21 cellular contexts compared by ENCODE assay signal in the genomic region with DNA sequence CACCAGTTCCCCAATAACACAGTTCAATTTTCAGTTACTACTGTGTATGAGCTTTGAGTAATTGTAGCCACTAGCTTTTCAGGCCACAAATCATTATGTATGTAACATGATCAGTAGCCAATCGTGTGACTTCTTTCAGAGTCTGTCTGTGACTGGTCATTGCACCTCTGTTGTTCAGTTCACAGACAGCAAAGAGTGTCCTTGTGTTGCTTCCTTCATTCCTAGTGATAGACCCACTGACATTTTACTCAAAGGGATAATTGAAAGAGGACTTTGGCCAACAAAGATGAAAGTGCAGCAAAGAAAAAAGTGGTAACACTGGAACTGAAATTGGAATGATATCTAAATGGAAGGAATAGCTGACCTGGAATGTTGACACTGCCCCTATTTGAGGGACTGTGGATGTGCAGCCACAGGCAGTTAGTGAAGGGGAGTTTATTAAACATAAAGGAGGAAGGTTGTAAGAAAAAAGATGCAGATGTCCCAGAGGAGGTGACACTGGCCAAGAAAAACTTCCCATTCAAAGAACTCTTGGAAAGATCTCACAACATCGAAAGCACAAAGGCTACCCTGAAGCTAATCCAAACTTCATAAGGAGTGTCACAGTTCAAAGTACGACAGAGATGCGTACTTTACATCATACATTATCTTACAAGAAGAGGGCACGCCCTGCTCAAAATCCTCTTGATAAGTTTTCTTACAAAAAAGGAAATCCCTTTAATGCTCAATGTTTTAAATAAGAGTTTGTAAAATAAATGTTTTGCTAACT. TPM values are rescaled to one million over a fixed set of nuclear protein-coding genes. Genes with fewer than 3 reads are reported as not detected.
DNase-seq lines count a peak whose midpoint lies in the region; ATAC-seq, FAIRE-seq and TF ChIP-seq lines count a peak whose summit lies in the region.
"Had no signal": no experiment of that assay in that cellular context is flagged by ENCODE, and none has a peak within 500 bp of the region (broad histone marks: within the 10 kb centered on the region; RNA-seq: fewer than 3 reads in every experiment).

No MANE protein-coding gene starts in this region.

- H3K27me3 ChIP-seq in naive thymus-derived CD4-positive, alpha-beta T cell (ENCODE audit: control insufficient read depth in 2 of 2, insufficient read depth in 2 of 2, low read length in 2 of 2), result no peaks in the 10 kb centered on the region
- H3K27me3 ChIP-seq in adrenal gland (no peaks in the 10 kb centered on the region), endodermal cell (ENCODE audit: control insufficient read depth, insufficient read depth, low read length, poor library complexity, severe bottlenecking) (peaks cover 89% of the 10 kb centered on the region)
- H3K27me3 ChIP-seq: esophagus squamous epithelium, pancreas had no signal

- FAIRE-seq in D721Med (lab: Jason Lieb, UNC), result peak; percentile 16
- FAIRE-seq: K562, pancreas, urothelium cell line had no signal

- peaks cover 0 to 5% (median 0%) of the 10 kb centered on the region in 3 experiments for H3K36me3 ChIP-seq in naive thymus-derived CD4-positive, alpha-beta T cell (ENCODE audit: control insufficient read depth in 2 of 3, insufficient read depth in 3 of 3, low read length in 3 of 3)
- no peaks in the 10 kb centered on the region for H3K36me3 ChIP-seq in adrenal gland (replicated peaks in 1 of 2)
- no peaks in the 10 kb centered on the region for H3K36me3 ChIP-seq in endodermal cell (ENCODE audit: control insufficient read depth, insufficient read depth, low read length)
- H3K36me3 ChIP-seq: pancreas had no signal

- H3K4me1 Mint-ChIP-seq in activated CD8-positive, alpha-beta T cell treated with anti-CD3 and anti-CD28 coated beads for 36 hours (ENCODE audit: low read depth), result peaks cover 69% of the 10 kb centered on the region
- H3K4me1 Mint-ChIP-seq in activated CD8-positive, alpha-beta T cell treated with anti-CD3 and anti-CD28 coated beads, Interleukin-2, amount 10 ng/mL, durations not matched to agents 7 days and 5 days (ENCODE audit: low read depth), result peaks cover 44% of the 10 kb centered on the region
- peaks cover 70% of the 10 kb centered on the region for H3K4me1 Mint-ChIP-seq in activated naive CD8-positive, alpha-beta T cell treated with anti-CD3 and anti-CD28 coated beads, Interleukin-2, amount 50 U/mL, for 24 hours
- peaks cover 49 to 94% (median 88%) of the 10 kb centered on the region in 7 donors for H3K4me1 Mint-ChIP-seq in naive thymus-derived CD4-positive, alpha-beta T cell
- H3K4me1 Mint-ChIP-seq in endodermal cell, result peaks cover 14% of the 10 kb centered on the region

- intact Hi-C loops in activated CD8-positive, alpha-beta T cell treated with anti-CD3 and anti-CD28 coated beads for 36 hours (cut with micrococcal nuclease), result no loop called here
- intact Hi-C loops in naive thymus-derived CD4-positive, alpha-beta T cell (cut with micrococcal nuclease), result no loop called here
- intact Hi-C loops in adrenal gland (cut with DNase I), result no loop called here

- no peak overlapping the region for H3K4me3 ChIP-seq in naive thymus-derived CD4-positive, alpha-beta T cell (ENCODE audit: low read length)
- no peak overlapping the region for H3K4me3 ChIP-seq in adrenal gland
- H3K4me3 ChIP-seq in endodermal cell (ENCODE audit: low read length), result no peak overlapping the region
- H3K4me3 ChIP-seq: esophagus squamous epithelium, K562, pancreas had no signal

- H3K9ac ChIP-seq in endodermal cell (ENCODE audit: extremely low read depth, low read length, poor library complexity, severe bottlenecking), result no peak overlapping the region

- H3K9me3 ChIP-seq in naive thymus-derived CD4-positive, alpha-beta T cell (ENCODE audit: control insufficient read depth in 2 of 3, low read length in 3 of 3), result no peaks in the 10 kb centered on the region
- H3K9me3 ChIP-seq in adrenal gland (replicated peaks in 1 of 3) (no peaks in the 10 kb centered on the region), endodermal cell (ENCODE audit: control insufficient read depth, low read length) (no peaks in the 10 kb centered on the region)
- H3K9me3 ChIP-seq: esophagus squamous epithelium, pancreas had no signal

- WGBS in adrenal gland, 4 donors, result 73 to 82% (median 78%) methylated on average over 5 of the region's 5 CpGs
- 90 to 94% methylated on average over 5 of the region's 5 CpGs for WGBS in endodermal cell (ENCODE audit: insufficient coverage in 1 of 2, insufficient read length in 1 of 2), 2 experiments

- CTCF ChIA-PET in activated CD8-positive, alpha-beta T cell treated with anti-CD3 and anti-CD28 coated beads for 36 hours (lab: Charles Lee), result interaction anchor here (1.0 to 2.1 kb wide), 2 partner anchors 8 to 11 kb away, joined by 4 to 5 read pairs; no protein-coding TSS in a partner anchor
- CTCF ChIA-PET in activated CD8-positive, alpha-beta T cell treated with anti-CD3 and anti-CD28 coated beads, Interleukin-2, amount 10 ng/mL, durations not matched to agents 7 days and 5 days (lab: Charles Lee), result interaction anchor here (0.7 kb wide), 1 partner anchor 11 kb away, joined by 4 read pairs; no protein-coding TSS in a partner anchor
- CTCF ChIA-PET in naive thymus-derived CD4-positive, alpha-beta T cell (lab: Charles Lee), result no interaction called here

- DNase-seq in activated CD8-positive, alpha-beta T cell treated with anti-CD3 and anti-CD28 coated beads for 36 hours, result no peak
- DNase-seq in activated CD8-positive, alpha-beta T cell treated with anti-CD3 and anti-CD28 coated beads, Interleukin-2, amount 10 ng/mL, durations not matched to agents 7 days and 5 days, result no peak
- no peak for DNase-seq in D721Med (ENCODE audit: insufficient read length, low spot score)
- DNase-seq in activated naive CD8-positive, alpha-beta T cell treated with anti-CD3 and anti-CD28 coated beads, Interleukin-2, amount 50 U/mL, for 24 hours, result no peak
- DNase-seq in naive thymus-derived CD4-positive, alpha-beta T cell, result no peak
- no peak for DNase-seq in adrenal gland
- DNase-seq in endodermal cell, result no peak
- DNase-seq: activated CD4-positive, alpha-beta T cell treated with anti-CD3 and anti-CD28 coated beads for 4 hours; COR-L47; esophagus squamous epithelium; H9; NCI-H1048; NCI-H2029; NCI-H510A treated with DMSO at 0.1 percent for 48 hours; OCI-M1; pancreas; stimulated activated CD4-positive, alpha-beta T cell treated with anti-CD3 and anti-CD28 coated beads, Interleukin-2, amount 100 ng/mL, for 24 hours; T1000 had no signal

- H3K36me3 Mint-ChIP-seq in activated CD8-positive, alpha-beta T cell treated with anti-CD3 and anti-CD28 coated beads for 36 hours (ENCODE audit: low read depth), result peaks cover 19% of the 10 kb centered on the region
- peaks cover 42% of the 10 kb centered on the region for H3K36me3 Mint-ChIP-seq in activated CD8-positive, alpha-beta T cell treated with anti-CD3 and anti-CD28 coated beads, Interleukin-2, amount 10 ng/mL, durations not matched to agents 7 days and 5 days (ENCODE audit: low read depth)
- H3K36me3 Mint-ChIP-seq in activated naive CD8-positive, alpha-beta T cell treated with anti-CD3 and anti-CD28 coated beads, Interleukin-2, amount 50 U/mL, for 24 hours (ENCODE audit: low read depth), result peaks cover 26% of the 10 kb centered on the region
- H3K36me3 Mint-ChIP-seq in naive thymus-derived CD4-positive, alpha-beta T cell, result peaks cover 10 to 32% (median 16%) of the 10 kb centered on the region in 5 donors
- H3K36me3 Mint-ChIP-seq in endodermal cell (ENCODE audit: low read depth), result no peaks in the 10 kb centered on the region

- no peaks in the 10 kb centered on the region for H3K27me3 Mint-ChIP-seq in activated CD8-positive, alpha-beta T cell treated with anti-CD3 and anti-CD28 coated beads for 36 hours
- no peaks in the 10 kb centered on the region for H3K27me3 Mint-ChIP-seq in activated CD8-positive, alpha-beta T cell treated with anti-CD3 and anti-CD28 coated beads, Interleukin-2, amount 10 ng/mL, durations not matched to agents 7 days and 5 days (ENCODE audit: low read depth)
- H3K27me3 Mint-ChIP-seq in activated naive CD8-positive, alpha-beta T cell treated with anti-CD3 and anti-CD28 coated beads, Interleukin-2, amount 50 U/mL, for 24 hours, result no peaks in the 10 kb centered on the region
- H3K27me3 Mint-ChIP-seq in naive thymus-derived CD4-positive, alpha-beta T cell, result no peaks in the 10 kb centered on the region
- peaks cover 24% of the 10 kb centered on the region for H3K27me3 Mint-ChIP-seq in endodermal cell (ENCODE audit: insufficient read depth)

- peak; percentile 55 for ATAC-seq in activated CD8-positive, alpha-beta T cell treated with anti-CD3 and anti-CD28 coated beads for 36 hours
- no peak for ATAC-seq in activated CD8-positive, alpha-beta T cell treated with anti-CD3 and anti-CD28 coated beads, Interleukin-2, amount 10 ng/mL, durations not matched to agents 7 days and 5 days
- ATAC-seq in activated naive CD8-positive, alpha-beta T cell treated with anti-CD3 and anti-CD28 coated beads, Interleukin-2, amount 50 U/mL, for 24 hours, result no peak
- no peak for ATAC-seq in naive thymus-derived CD4-positive, alpha-beta T cell
- ATAC-seq in HG03439 (IDR thresholded peaks at IDR 0.05; ENCODE audit: unreplicated experiment), result no peak
- ATAC-seq: K562, pancreas had no signal

- POLR2A ChIA-PET in activated CD8-positive, alpha-beta T cell treated with anti-CD3 and anti-CD28 coated beads for 36 hours (lab: Charles Lee), result interaction anchor here (1.1 kb wide), 1 partner anchor 9 kb away, joined by 4 read pairs; no protein-coding TSS in a partner anchor
- POLR2A ChIA-PET in activated CD8-positive, alpha-beta T cell treated with anti-CD3 and anti-CD28 coated beads, Interleukin-2, amount 10 ng/mL, durations not matched to agents 7 days and 5 days (lab: Charles Lee), result no interaction called here
- POLR2A ChIA-PET in naive thymus-derived CD4-positive, alpha-beta T cell (lab: Charles Lee), result interaction anchor here (1.0 to 1.8 kb wide), 2 partner anchors 19 to 24 kb away, joined by 3 to 4 read pairs; no protein-coding TSS in a partner anchor

- no peaks in the 10 kb centered on the region for H3K9me3 Mint-ChIP-seq in activated CD8-positive, alpha-beta T cell treated with anti-CD3 and anti-CD28 coated beads for 36 hours
- no peaks in the 10 kb centered on the region for H3K9me3 Mint-ChIP-seq in activated CD8-positive, alpha-beta T cell treated with anti-CD3 and anti-CD28 coated beads, Interleukin-2, amount 10 ng/mL, durations not matched to agents 7 days and 5 days (ENCODE audit: insufficient read depth)
- no peaks in the 10 kb centered on the region for H3K9me3 Mint-ChIP-seq in activated naive CD8-positive, alpha-beta T cell treated with anti-CD3 and anti-CD28 coated beads, Interleukin-2, amount 50 U/mL, for 24 hours
- H3K9me3 Mint-ChIP-seq in naive thymus-derived CD4-positive, alpha-beta T cell, result no peaks in the 10 kb centered on the region
- no peaks in the 10 kb centered on the region for H3K9me3 Mint-ChIP-seq in endodermal cell
- H3K9me3 Mint-ChIP-seq: H9 had no signal

- no peak for TF ChIP-seq CTCF in activated CD8-positive, alpha-beta T cell treated with anti-CD3 and anti-CD28 coated beads for 36 hours (IDR thresholded peaks at IDR 0.05)
- TF ChIP-seq CTCF in D721Med (IDR thresholded peaks at IDR 0.05; ENCODE audit: insufficient read depth, missing control alignments), result no peak
- TF ChIP-seq CTCF in adrenal gland (IDR thresholded peaks at IDR 0.05), result no peak
- TF ChIP-seq CTCF in endodermal cell (conservative IDR thresholded peaks at IDR 0.05), result no peak

- peaks cover 37 to 42% of the 10 kb centered on the region in 2 donors for H3K4me1 ChIP-seq in naive thymus-derived CD4-positive, alpha-beta T cell (ENCODE audit: control insufficient read depth in 2 of 2, insufficient read depth in 2 of 2, low read length in 2 of 2)
- peaks cover 0 to 3% of the 10 kb centered on the region in 2 donors for H3K4me1 ChIP-seq in adrenal gland (replicated peaks in 1 of 2)
- H3K4me1 ChIP-seq in endodermal cell (ENCODE audit: control insufficient read depth, insufficient read depth, low read length), result no peaks in the 10 kb centered on the region
- H3K4me1 ChIP-seq: pancreas had no signal

- no peak overlapping the region for H3K4me3 Mint-ChIP-seq in activated CD8-positive, alpha-beta T cell treated with anti-CD3 and anti-CD28 coated beads for 36 hours
- H3K4me3 Mint-ChIP-seq in activated CD8-positive, alpha-beta T cell treated with anti-CD3 and anti-CD28 coated beads, Interleukin-2, amount 10 ng/mL, durations not matched to agents 7 days and 5 days, result no peak overlapping the region
- no peak overlapping the region for H3K4me3 Mint-ChIP-seq in activated naive CD8-positive, alpha-beta T cell treated with anti-CD3 and anti-CD28 coated beads, Interleukin-2, amount 50 U/mL, for 24 hours
- peak overlapping the region in 7 of 10 donors; percentile 2 to 71 (median 54) for H3K4me3 Mint-ChIP-seq in naive thymus-derived CD4-positive, alpha-beta T cell
- H3K4me3 Mint-ChIP-seq in endodermal cell, result no peak overlapping the region
- H3K4me3 Mint-ChIP-seq: H9 had no signal

- TF ChIP-seq POLR2A in adrenal gland (IDR thresholded peaks at IDR 0.05), result no peak

- H3K27ac ChIP-seq in naive thymus-derived CD4-positive, alpha-beta T cell (ENCODE audit: low read depth, low read length), result no peak overlapping the region
- H3K27ac ChIP-seq in adrenal gland, result no peak overlapping the region
- H3K27ac ChIP-seq in endodermal cell (ENCODE audit: low read depth, low read length), result no peak overlapping the region
- H3K27ac ChIP-seq: esophagus squamous epithelium, pancreas had no signal

- H3K27ac Mint-ChIP-seq in activated CD8-positive, alpha-beta T cell treated with anti-CD3 and anti-CD28 coated beads for 36 hours, result peak overlapping the region; percentile 55
- H3K27ac Mint-ChIP-seq in activated CD8-positive, alpha-beta T cell treated with anti-CD3 and anti-CD28 coated beads, Interleukin-2, amount 10 ng/mL, durations not matched to agents 7 days and 5 days, result no peak overlapping the region
- peak overlapping the region; percentile 68 for H3K27ac Mint-ChIP-seq in activated naive CD8-positive, alpha-beta T cell treated with anti-CD3 and anti-CD28 coated beads, Interleukin-2, amount 50 U/mL, for 24 hours
- H3K27ac Mint-ChIP-seq in naive thymus-derived CD4-positive, alpha-beta T cell, result peak overlapping the region in 6 of 9 donors; percentile 3 to 77 (median 38)
- H3K27ac Mint-ChIP-seq in endodermal cell, result no peak overlapping the region

RNA-seq across cellular contexts. Expression of a gene that starts 19.3 kb away (rescaled TPM):
- total RNA-seq in activated CD8-positive, alpha-beta T cell treated with anti-CD3 and anti-CD28 coated beads for 36 hours, result 10 to 100 TPM; 37.9 to 43.0 TPM
- total RNA-seq in activated CD8-positive, alpha-beta T cell treated with anti-CD3 and anti-CD28 coated beads, Interleukin-2, amount 10 ng/mL, durations not matched to agents 7 days and 5 days, result 10 to 100 TPM; 71.5 to 72.2 TPM
- 10 to 100 TPM; 84.1 to 98.8 (median 91.4) TPM for total RNA-seq in naive thymus-derived CD4-positive, alpha-beta T cell
- 10 to 100 TPM; 51.4 to 71.2 TPM for polyA plus RNA-seq in naive thymus-derived CD4-positive, alpha-beta T cell
- total RNA-seq in adrenal gland, result 10 to 100 TPM; 37.9 to 77.6 (median 51.0) TPM
- polyA plus RNA-seq in adrenal gland, result 10 to 100 TPM; 31.2 to 53.5 (median 35.9) TPM
- total RNA-seq in endodermal cell, result 10 to 100 TPM; 14.0 to 19.7 TPM
- polyA plus RNA-seq in endodermal cell (2013, experiment 1 of 2), result 15.0 TPM
- polyA plus RNA-seq in endodermal cell (2013, experiment 2 of 2), result 11.7 TPM

Comparison
In these comparisons a context has a peak if more than half of its experiments do, and no peak if none do; other contexts are left out.
1. H3K27ac Mint-ChIP-seq: peak in activated CD8-positive, alpha-beta T cell treated with anti-CD3 and anti-CD28 coated beads for 36 hours (single experiment), activated naive CD8-positive, alpha-beta T cell treated with anti-CD3 and anti-CD28 coated beads, Interleukin-2, amount 50 U/mL, for 24 hours (single experiment) and naive thymus-derived CD4-positive, alpha-beta T cell (6 of 9); none in activated CD8-positive, alpha-beta T cell treated with anti-CD3 and anti-CD28 coated beads, Interleukin-2, amount 10 ng/mL, durations not matched to agents 7 days and 5 days (single experiment) and endodermal cell (single experiment).
2. H3K4me3 Mint-ChIP-seq: peak in naive thymus-derived CD4-positive, alpha-beta T cell (7 of 10); none in activated CD8-positive, alpha-beta T cell treated with anti-CD3 and anti-CD28 coated beads for 36 hours (single experiment), activated CD8-positive, alpha-beta T cell treated with anti-CD3 and anti-CD28 coated beads, Interleukin-2, amount 10 ng/mL, durations not matched to agents 7 days and 5 days (single experiment), activated naive CD8-positive, alpha-beta T cell treated with anti-CD3 and anti-CD28 coated beads, Interleukin-2, amount 50 U/mL, for 24 hours (single experiment) and endodermal cell (single experiment).